In the genomic region with DNA sequence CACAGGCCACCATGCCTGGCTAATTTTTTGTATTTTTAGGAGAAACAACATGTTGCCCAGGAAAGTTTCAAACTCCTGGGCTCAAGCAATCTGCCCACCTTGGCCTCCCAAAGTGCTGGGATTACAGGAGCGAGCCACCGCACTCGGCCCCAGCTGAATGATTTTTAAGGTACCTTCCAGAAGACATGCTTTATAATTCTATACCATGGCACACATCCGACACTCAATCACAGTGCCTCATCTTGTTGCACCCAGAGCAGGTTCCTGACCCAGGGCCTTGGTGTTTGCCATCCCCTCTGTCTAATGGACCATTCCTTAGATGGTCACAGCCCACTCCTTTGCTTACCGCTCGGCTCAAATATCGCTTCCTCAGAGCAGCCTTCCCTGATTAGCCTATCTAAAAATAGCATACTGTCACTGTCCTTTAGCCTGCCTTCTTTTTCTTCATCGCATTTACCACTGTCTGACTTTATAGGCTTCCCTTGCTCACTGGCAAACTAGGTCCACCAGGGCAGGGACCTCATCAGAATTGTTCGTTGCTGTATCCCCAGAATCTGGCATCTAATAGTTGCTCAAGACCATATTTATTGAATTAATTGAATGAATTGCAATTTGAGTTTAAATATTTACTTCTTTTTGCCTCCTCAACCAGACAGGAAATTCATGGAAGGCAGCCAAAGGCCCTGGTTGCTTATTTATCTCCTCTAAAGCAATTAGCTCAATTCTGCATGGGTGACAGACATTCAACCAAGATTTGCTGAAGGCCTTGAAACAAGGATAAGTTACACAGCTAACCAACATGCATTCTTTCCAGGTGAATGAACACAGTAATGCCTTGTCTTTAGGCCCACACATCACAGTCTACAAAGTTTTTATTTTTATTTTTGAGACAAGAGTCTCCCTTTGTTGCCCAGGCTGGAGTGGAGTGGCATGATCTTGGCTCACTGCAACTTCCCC, we compare ENCODE assay signal across 1 cellular context.
TF ChIP-seq lines count a peak whose summit lies in the region.

No MANE protein-coding gene starts in this region.

TF ChIP-seq in HEK293, 187 proteins besides CTCF, POLR2A, EP300 and RAD21 (continues in another document):
- TF ChIP-seq, protein P1, sequence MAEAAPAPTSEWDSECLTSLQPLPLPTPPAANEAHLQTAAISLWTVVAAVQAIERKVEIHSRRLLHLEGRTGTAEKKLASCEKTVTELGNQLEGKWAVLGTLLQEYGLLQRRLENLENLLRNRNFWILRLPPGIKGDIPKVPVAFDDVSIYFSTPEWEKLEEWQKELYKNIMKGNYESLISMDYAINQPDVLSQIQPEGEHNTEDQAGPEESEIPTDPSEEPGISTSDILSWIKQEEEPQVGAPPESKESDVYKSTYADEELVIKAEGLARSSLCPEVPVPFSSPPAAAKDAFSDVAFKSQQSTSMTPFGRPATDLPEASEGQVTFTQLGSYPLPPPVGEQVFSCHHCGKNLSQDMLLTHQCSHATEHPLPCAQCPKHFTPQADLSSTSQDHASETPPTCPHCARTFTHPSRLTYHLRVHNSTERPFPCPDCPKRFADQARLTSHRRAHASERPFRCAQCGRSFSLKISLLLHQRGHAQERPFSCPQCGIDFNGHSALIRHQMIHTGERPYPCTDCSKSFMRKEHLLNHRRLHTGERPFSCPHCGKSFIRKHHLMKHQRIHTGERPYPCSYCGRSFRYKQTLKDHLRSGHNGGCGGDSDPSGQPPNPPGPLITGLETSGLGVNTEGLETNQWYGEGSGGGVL (tag by site-specific recombination; IDR thresholded peaks at IDR 0.05): no peak
- TF ChIP-seq, protein P2, sequence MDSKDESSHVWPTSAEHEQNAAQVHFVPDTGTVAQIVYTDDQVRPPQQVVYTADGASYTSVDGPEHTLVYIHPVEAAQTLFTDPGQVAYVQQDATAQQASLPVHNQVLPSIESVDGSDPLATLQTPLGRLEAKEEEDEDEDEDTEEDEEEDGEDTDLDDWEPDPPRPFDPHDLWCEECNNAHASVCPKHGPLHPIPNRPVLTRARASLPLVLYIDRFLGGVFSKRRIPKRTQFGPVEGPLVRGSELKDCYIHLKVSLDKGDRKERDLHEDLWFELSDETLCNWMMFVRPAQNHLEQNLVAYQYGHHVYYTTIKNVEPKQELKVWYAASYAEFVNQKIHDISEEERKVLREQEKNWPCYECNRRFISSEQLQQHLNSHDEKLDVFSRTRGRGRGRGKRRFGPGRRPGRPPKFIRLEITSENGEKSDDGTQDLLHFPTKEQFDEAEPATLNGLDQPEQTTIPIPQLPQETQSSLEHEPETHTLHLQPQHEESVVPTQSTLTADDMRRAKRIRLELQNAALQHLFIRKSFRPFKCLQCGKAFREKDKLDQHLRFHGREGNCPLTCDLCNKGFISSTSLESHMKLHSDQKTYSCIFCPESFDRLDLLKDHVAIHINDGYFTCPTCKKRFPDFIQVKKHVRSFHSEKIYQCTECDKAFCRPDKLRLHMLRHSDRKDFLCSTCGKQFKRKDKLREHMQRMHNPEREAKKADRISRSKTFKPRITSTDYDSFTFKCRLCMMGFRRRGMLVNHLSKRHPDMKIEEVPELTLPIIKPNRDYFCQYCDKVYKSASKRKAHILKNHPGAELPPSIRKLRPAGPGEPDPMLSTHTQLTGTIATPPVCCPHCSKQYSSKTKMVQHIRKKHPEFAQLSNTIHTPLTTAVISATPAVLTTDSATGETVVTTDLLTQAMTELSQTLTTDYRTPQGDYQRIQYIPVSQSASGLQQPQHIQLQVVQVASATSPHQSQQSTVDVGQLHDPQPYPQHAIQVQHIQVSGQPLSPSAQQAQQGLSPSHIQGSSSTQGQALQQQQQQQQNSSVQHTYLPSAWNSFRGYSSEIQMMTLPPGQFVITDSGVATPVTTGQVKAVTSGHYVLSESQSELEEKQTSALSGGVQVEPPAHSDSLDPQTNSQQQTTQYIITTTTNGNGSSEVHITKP (tag by site-specific recombination; IDR thresholded peaks at IDR 0.05): peak; percentile 84
- no peak for TF ChIP-seq ZNF223 (tag by site-specific recombination; IDR thresholded peaks at IDR 0.05)
- no peak for TF ChIP-seq ZNF510 (tag by site-specific recombination; IDR thresholded peaks at IDR 0.05; ENCODE audit: insufficient replicate concordance)
- no peak for TF ChIP-seq ZNF292 (tag by site-specific recombination; IDR thresholded peaks at IDR 0.05; ENCODE audit: borderline replicate concordance, low read depth)
- no peak for TF ChIP-seq TRIM28 (IDR thresholded peaks at IDR 0.05; ENCODE audit: borderline replicate concordance, low read length)
- TF ChIP-seq ZNF19 (tag by site-specific recombination; IDR thresholded peaks at IDR 0.05; ENCODE audit: low read depth): no peak
- no peak for TF ChIP-seq ZNF548 (tag by site-specific recombination; IDR thresholded peaks at IDR 0.05)
- TF ChIP-seq ZBTB8A (tag by site-specific recombination; IDR thresholded peaks at IDR 0.05): no peak
- TF ChIP-seq ZSCAN23 (tag by site-specific recombination; IDR thresholded peaks at IDR 0.05): no peak
- no peak for TF ChIP-seq ZNF416 (tag by site-specific recombination; IDR thresholded peaks at IDR 0.05)
- no peak for TF ChIP-seq REST (tag by site-specific recombination; IDR thresholded peaks at IDR 0.05)
- TF ChIP-seq ZNF843 (tag by site-specific recombination; IDR thresholded peaks at IDR 0.05): no peak
- TF ChIP-seq ZNF10 (tag by site-specific recombination; IDR thresholded peaks at IDR 0.05): 0 out of 2 replicates have a peak, but pooled peaks have one; percentile 11
- TF ChIP-seq ZBTB44 (tag by site-specific recombination; IDR thresholded peaks at IDR 0.05): peak; percentile 89
- TF ChIP-seq REPIN1 (tag by site-specific recombination; IDR thresholded peaks at IDR 0.05; ENCODE audit: low read depth): no peak
- no peak for TF ChIP-seq ZNF585B (tag by site-specific recombination; IDR thresholded peaks at IDR 0.05)
- TF ChIP-seq ELK4 (IDR thresholded peaks at IDR 0.05; ENCODE audit: borderline replicate concordance, low read depth, low read length): no peak
- no peak for TF ChIP-seq ZBTB17 (tag by site-specific recombination; IDR thresholded peaks at IDR 0.05)
- no peak for TF ChIP-seq ZNF449 (tag by site-specific recombination; IDR thresholded peaks at IDR 0.05)
- TF ChIP-seq ZSCAN5A (tag by site-specific recombination; IDR thresholded peaks at IDR 0.05): no peak
- TF ChIP-seq, protein P3, sequence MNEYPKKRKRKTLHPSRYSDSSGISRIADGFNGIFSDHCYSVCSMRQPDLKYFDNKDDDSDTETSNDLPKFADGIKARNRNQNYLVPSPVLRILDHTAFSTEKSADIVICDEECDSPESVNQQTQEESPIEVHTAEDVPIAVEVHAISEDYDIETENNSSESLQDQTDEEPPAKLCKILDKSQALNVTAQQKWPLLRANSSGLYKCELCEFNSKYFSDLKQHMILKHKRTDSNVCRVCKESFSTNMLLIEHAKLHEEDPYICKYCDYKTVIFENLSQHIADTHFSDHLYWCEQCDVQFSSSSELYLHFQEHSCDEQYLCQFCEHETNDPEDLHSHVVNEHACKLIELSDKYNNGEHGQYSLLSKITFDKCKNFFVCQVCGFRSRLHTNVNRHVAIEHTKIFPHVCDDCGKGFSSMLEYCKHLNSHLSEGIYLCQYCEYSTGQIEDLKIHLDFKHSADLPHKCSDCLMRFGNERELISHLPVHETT (tag by site-specific recombination; IDR thresholded peaks at IDR 0.05): no peak
- peak; percentile 35; the same call in 1 of the 2 replicates for TF ChIP-seq ZNF335 (tag by site-specific recombination; conservative IDR thresholded peaks at IDR 0.05)
- TF ChIP-seq IKZF3 (tag by site-specific recombination; IDR thresholded peaks at IDR 0.05): no peak
- no peak for TF ChIP-seq HOXA7 (CRISPR knock-in tag; IDR thresholded peaks at IDR 0.05; ENCODE audit: borderline replicate concordance)
- no peak for TF ChIP-seq ZNF423 (tag by site-specific recombination; IDR thresholded peaks at IDR 0.05)
- TF ChIP-seq ZNF514 (tag by site-specific recombination; IDR thresholded peaks at IDR 0.05): no peak
- peak; percentile 58; the same call in 1 of the 2 replicates for TF ChIP-seq ZBTB20 (tag by site-specific recombination; IDR thresholded peaks at IDR 0.05)
- no peak for TF ChIP-seq ZNF148 (tag by site-specific recombination; IDR thresholded peaks at IDR 0.05; ENCODE audit: borderline replicate concordance)
- no peak for TF ChIP-seq FEZF1 (tag by site-specific recombination; IDR thresholded peaks at IDR 0.05)
